7 cellular contexts compared by ENCODE assay signal in genomic region chr2:206085742-206086445, GRCh38.
A peak's percentile ranks its signal among the peaks of the same experiment; 100 is the strongest.
DNase-seq lines count a peak whose midpoint lies in the region; ATAC-seq and TF ChIP-seq lines count a peak whose summit lies in the region.

INO80D (minus strand) TSS chr2:206086174; CDS start chr2:206063016, 23,158 bp downstream.

- H3K27me3 ChIP-seq in iPS DF 6.9 (ENCODE audit: control insufficient read depth, insufficient read depth, low read length), result no peaks in the 10 kb centered on the region

- ATAC-seq in GM18502 (IDR thresholded peaks at IDR 0.05; ENCODE audit: poor library complexity, unreplicated experiment) (peak; percentile 89), HG02938 (IDR thresholded peaks at IDR 0.05; ENCODE audit: unreplicated experiment) (peak; percentile 90)

- DNase-seq in NCI-H1930 (lab: John Stamatoyannopoulos, UW) (peak; percentile 66 to 67), T1000 (lab: John Stamatoyannopoulos, UW) (peak; percentile 66), astrocyte of the spinal cord (ENCODE audit: low read depth, low spot score) (peak; percentile 88), iPS DF 6.9 (ENCODE audit: low read depth, low spot score) (no peak), skeletal muscle cell (ENCODE audit: low read depth) (peak; percentile 72)

- no peaks in the 10 kb centered on the region for H3K36me3 ChIP-seq in iPS DF 6.9 (ENCODE audit: control insufficient read depth, insufficient read depth, low read length)

- H3K4me3 ChIP-seq in astrocyte of the spinal cord (ENCODE audit: low read depth, low read length) (peak within 1 kb of the TSS; percentile 68), iPS DF 6.9 (ENCODE audit: low read length) (peak within 1 kb of the TSS; percentile 63), skeletal muscle cell (ENCODE audit: low read depth, low read length) (peak within 1 kb of the TSS; percentile 80)

- no peak within 1 kb of the TSS for H3K27ac ChIP-seq in iPS DF 6.9 (ENCODE audit: low read length)

- in situ Hi-C loops in astrocyte of the spinal cord (cut with HindIII; ENCODE audit: low sequenced_read_pairs), result no loop called here

- peak; percentile 63 for TF ChIP-seq CTCF in astrocyte of the spinal cord (IDR thresholded peaks at IDR 0.05; ENCODE audit: low read depth, low read length)

- WGBS in iPS DF 6.9 (ENCODE audit: insufficient coverage, insufficient read length), result no CpG with 5 or more reads among the region's 39 CpGs

- H3K4me1 ChIP-seq in iPS DF 6.9 (ENCODE audit: control insufficient read depth, insufficient read depth, low read length), result peaks cover 3% of the 10 kb centered on the region; the same call in 1 of the 2 replicates

- H3K9me3 ChIP-seq in iPS DF 6.9 (ENCODE audit: control insufficient read depth, insufficient read depth, low read length), result no peaks in the 10 kb centered on the region
